Comparison of ENCODE assay signal across 12 cellular contexts in genomic region chr4:123363729-123364128, GRCh38. TPM values are rescaled to one million over a fixed set of nuclear protein-coding genes. Genes with fewer than 3 reads are reported as not detected.
DNase-seq lines count a peak whose midpoint lies in the region; ATAC-seq and TF ChIP-seq lines count a peak whose summit lies in the region.
"Had no signal": no experiment of that assay in that cellular context is flagged by ENCODE, and none has a peak within 500 bp of the region (broad histone marks: within the 10 kb centered on the region; RNA-seq: fewer than 3 reads in every experiment).

No MANE protein-coding gene starts in this region.

- POLR2A ChIA-PET in A673 (lab: Charles Lee; ENCODE audit: low non-redundant PET) = no interaction called here

- H3K27ac Mint-ChIP-seq in activated T-cell treated with anti-CD3 and anti-CD28 coated beads, Interleukin-2, amount 50 U/mL, for 24 hours = no peak overlapping the region

- H3K9me3 Mint-ChIP-seq in activated T-cell treated with anti-CD3 and anti-CD28 coated beads, Interleukin-2, amount 50 U/mL, for 24 hours = no peaks in the 10 kb centered on the region

- H3K36me3 Mint-ChIP-seq in activated T-cell treated with anti-CD3 and anti-CD28 coated beads, Interleukin-2, amount 50 U/mL, for 24 hours (ENCODE audit: low read depth) = no peaks in the 10 kb centered on the region

- no peaks in the 10 kb centered on the region for H3K27me3 ChIP-seq in A673 (replicated peaks; ENCODE audit: insufficient read depth, low read depth, low read length, poor library complexity)

- no TSS peak for BruUV-seq in A673 (replicated peaks; lab: Mats Ljungman, UMichigan)

- H3K27me3 Mint-ChIP-seq in activated T-cell treated with anti-CD3 and anti-CD28 coated beads, Interleukin-2, amount 50 U/mL, for 24 hours = peaks cover 4% of the 10 kb centered on the region

- H3K4me3 Mint-ChIP-seq in activated T-cell treated with anti-CD3 and anti-CD28 coated beads, Interleukin-2, amount 50 U/mL, for 24 hours = no peak overlapping the region
- H3K4me3 Mint-ChIP-seq: neural crest cell had no signal

- TF ChIP-seq CTCF in A673 (conservative IDR thresholded peaks at IDR 0.05; ENCODE audit: low read depth, low read length) = no peak

- H3K4me3 ChIP-seq in A673 (ENCODE audit: low read depth, low read length, poor library complexity, severe bottlenecking) = no peak overlapping the region

- intact Hi-C loops in A673 (cut with micrococcal nuclease; ENCODE audit: unreplicated experiment) = no loop called here

- no peak overlapping the region for H3K27ac ChIP-seq in A673 (ENCODE audit: low read depth, low read length, poor library complexity, severe bottlenecking)

- H3K4me1 Mint-ChIP-seq in activated T-cell treated with anti-CD3 and anti-CD28 coated beads, Interleukin-2, amount 50 U/mL, for 24 hours (ENCODE audit: low read depth) = no peaks in the 10 kb centered on the region

- peaks cover 6% of the 10 kb centered on the region for H3K9me3 ChIP-seq in A673 (ENCODE audit: low read depth, low read length, poor library complexity, severe bottlenecking)

- peak; percentile 69 for ATAC-seq in GM19023 (IDR thresholded peaks at IDR 0.05; ENCODE audit: unreplicated experiment)
- ATAC-seq in GM21786 (IDR thresholded peaks at IDR 0.05; ENCODE audit: unreplicated experiment) = peak; percentile 95
- ATAC-seq in HG03196 (IDR thresholded peaks at IDR 0.05; ENCODE audit: unreplicated experiment) = peak; percentile 97

- peaks cover 6% of the 10 kb centered on the region for H3K36me3 ChIP-seq in A673 (ENCODE audit: insufficient read depth, low read length, poor library complexity, severe bottlenecking)

- H3K4me1 ChIP-seq in A673 (ENCODE audit: insufficient read depth, low read length, poor library complexity, severe bottlenecking) = peaks cover 4% of the 10 kb centered on the region

- DNase-seq in germinal center (ENCODE audit: low spot score) (peak; percentile 54), A673 (ENCODE audit: low spot score) (no peak), NCI-H226 (no peak)
- no peak for DNase-seq in activated T-cell treated with anti-CD3 and anti-CD28 coated beads, Interleukin-2, amount 50 U/mL, for 24 hours
- DNase-seq in stimulated activated CD4-positive, alpha-beta T cell treated with anti-CD3 and anti-CD28 coated beads, Interleukin-12 subunit alpha, Interleukin-12 subunit beta, amount 100 ng/mL, for 4 hours = no peak
- DNase-seq: activated CD8-positive, alpha-beta memory T cell treated with anti-CD3 and anti-CD28 coated beads, Interleukin-2, amount 50 U/mL, for 48 hours; NCI-H82; T-helper 9 cell had no signal

- CTCF ChIA-PET in A673 (lab: Charles Lee) = no interaction called here

RNA-seq across cellular contexts. Expression of gene SPRY1, which starts 32.9 kb away (rescaled TPM):
- total RNA-seq in A673 (2021) = 6.0 and 6.8 TPM in 2 replicates
